10 cellular contexts compared by ENCODE assay signal in genomic region chr2:177338177-177338721, GRCh38. TPM values are rescaled to one million over a fixed set of nuclear protein-coding genes. Genes with fewer than 3 reads are reported as not detected.
DNase-seq lines count a peak whose midpoint lies in the region; ATAC-seq and TF ChIP-seq lines count a peak whose summit lies in the region.
"Had no signal": no experiment of that assay in that cellular context is flagged by ENCODE, and none has a peak within 500 bp of the region (broad histone marks: within the 10 kb centered on the region; RNA-seq: fewer than 3 reads in every experiment).

No MANE protein-coding gene starts in this region.

- peaks cover 8% of the 10 kb centered on the region for H3K36me3 Mint-ChIP-seq in activated T-cell treated with anti-CD3 and anti-CD28 coated beads, Interleukin-2, amount 50 U/mL, for 24 hours (ENCODE audit: low read depth)
- H3K36me3 Mint-ChIP-seq in CD8-positive, alpha-beta T cell = peaks cover 3% of the 10 kb centered on the region
- H3K36me3 Mint-ChIP-seq: naive B cell had no signal

- no peaks in the 10 kb centered on the region for H3K9me3 Mint-ChIP-seq in activated T-cell treated with anti-CD3 and anti-CD28 coated beads, Interleukin-2, amount 50 U/mL, for 24 hours
- H3K9me3 Mint-ChIP-seq in CD8-positive, alpha-beta T cell = no peaks in the 10 kb centered on the region
- H3K9me3 Mint-ChIP-seq: naive B cell had no signal

- no peak overlapping the region for H3K4me3 ChIP-seq in SJSA1
- H3K4me3 ChIP-seq in CD8-positive, alpha-beta T cell (ENCODE audit: low read depth, low read length) = no peak overlapping the region

- H3K4me3 Mint-ChIP-seq in activated T-cell treated with anti-CD3 and anti-CD28 coated beads, Interleukin-2, amount 50 U/mL, for 24 hours = no peak overlapping the region
- no peak overlapping the region for H3K4me3 Mint-ChIP-seq in CD8-positive, alpha-beta T cell
- H3K4me3 Mint-ChIP-seq: naive B cell had no signal

- H3K27ac ChIP-seq in SJSA1 = peak overlapping the region; percentile 72
- no peak overlapping the region for H3K27ac ChIP-seq in CD8-positive, alpha-beta T cell (ENCODE audit: low read depth, low read length)
- H3K27ac ChIP-seq: C4-2B had no signal

- H3K9me3 ChIP-seq in SJSA1 (replicated peaks) = no peaks in the 10 kb centered on the region
- H3K9me3 ChIP-seq in CD8-positive, alpha-beta T cell (ENCODE audit: low read length) = no peaks in the 10 kb centered on the region

- H3K27me3 Mint-ChIP-seq in activated T-cell treated with anti-CD3 and anti-CD28 coated beads, Interleukin-2, amount 50 U/mL, for 24 hours = no peaks in the 10 kb centered on the region
- no peaks in the 10 kb centered on the region for H3K27me3 Mint-ChIP-seq in CD8-positive, alpha-beta T cell (ENCODE audit: low read depth)
- H3K27me3 Mint-ChIP-seq: naive B cell had no signal

- TF ChIP-seq CTCF in CD8-positive, alpha-beta T cell (IDR thresholded peaks at IDR 0.05) = no peak

- H3K4me1 ChIP-seq in SJSA1 (replicated peaks) = peaks cover 36% of the 10 kb centered on the region
- H3K4me1 ChIP-seq in CD8-positive, alpha-beta T cell (ENCODE audit: insufficient read depth, low read length) = no peaks in the 10 kb centered on the region

- in situ Hi-C loops in ACHN (cut with HindIII; ENCODE audit: low pct_ligation_motif_present, low pct_unique_long_range_greater_than_20kb, low sequenced_read_pairs) = no loop called here

- CTCF ChIA-PET in CD8-positive, alpha-beta T cell (lab: Charles Lee) = interaction anchor here (1.2 to 7.3 kb wide), 3 partner anchors 77 to 266 kb away, joined by 3 to 156 read pairs (median 86); no protein-coding TSS in a partner anchor

- H3K27me3 ChIP-seq in SJSA1 (replicated peaks) = no peaks in the 10 kb centered on the region
- no peaks in the 10 kb centered on the region for H3K27me3 ChIP-seq in CD8-positive, alpha-beta T cell (ENCODE audit: insufficient read depth, low read length)

- DNase-seq in ACHN (peak; percentile 89), HPDE6-E6E7 (ENCODE audit: extremely low spot score) (peak; percentile 31), SJSA1 (ENCODE audit: low read depth in 1 of 2, low spot score in 2 of 2) (peak; percentile 52 to 84), foreskin melanocyte (peak; percentile 67), NCI-H2171 treated with DMSO at 0.1 percent for 48 hours (lab: John Stamatoyannopoulos, UW) (no peak)
- DNase-seq in stimulated activated CD4-positive, alpha-beta T cell treated with anti-CD3 and anti-CD28 coated beads, Interleukin-4, amount 100 ng/mL, for 24 hours = no peak
- no peak for DNase-seq in activated T-cell treated with anti-CD3 and anti-CD28 coated beads, Interleukin-2, amount 50 U/mL, for 24 hours
- DNase-seq in CD8-positive, alpha-beta T cell = no peak
- DNase-seq: naive B cell had no signal

- H3K36me3 ChIP-seq in SJSA1 = no peaks in the 10 kb centered on the region
- no peaks in the 10 kb centered on the region for H3K36me3 ChIP-seq in CD8-positive, alpha-beta T cell (ENCODE audit: insufficient read depth, low read length)

- ATAC-seq in CD8-positive, alpha-beta T cell = no peak

- POLR2A ChIA-PET in CD8-positive, alpha-beta T cell (lab: Charles Lee) = interaction anchor here (4.6 kb wide), 1 partner anchor 74 kb away, joined by 25 read pairs; the partner anchor contains the start of gene NFE2L2

- H3K27ac Mint-ChIP-seq in activated T-cell treated with anti-CD3 and anti-CD28 coated beads, Interleukin-2, amount 50 U/mL, for 24 hours = no peak overlapping the region
- no peak overlapping the region for H3K27ac Mint-ChIP-seq in CD8-positive, alpha-beta T cell
- H3K27ac Mint-ChIP-seq: naive B cell had no signal

- intact Hi-C loops in CD8-positive, alpha-beta T cell (cut with DNase I, micrococcal nuclease) = loop anchor here (5.0 to 10.0 kb wide), 3 partner anchors 264 to 1213 kb away; partner anchors contain the start of genes HOXD8 (in 2 of the 2) and HOXD9 (in 1 of the 2)

- H3K4me1 Mint-ChIP-seq in activated T-cell treated with anti-CD3 and anti-CD28 coated beads, Interleukin-2, amount 50 U/mL, for 24 hours (ENCODE audit: low read depth) = peaks cover 8% of the 10 kb centered on the region
- no peaks in the 10 kb centered on the region for H3K4me1 Mint-ChIP-seq in CD8-positive, alpha-beta T cell (ENCODE audit: low read depth)
- H3K4me1 Mint-ChIP-seq: naive B cell had no signal

RNA-seq across cellular contexts. Expression of gene AGPS, which starts 54.3 kb away (rescaled TPM):
- total RNA-seq in SJSA1 (2014; rRNA removed; shearing (Covaris generic)) = 112 and 124 TPM in 2 replicates
- 10 to 100 TPM; 19.2 to 23.8 TPM for total RNA-seq in CD8-positive, alpha-beta T cell

Comparison
In these comparisons a context has a peak if more than half of its experiments do, and no peak if none do; other contexts are left out.
1. DNase-seq: peak in ACHN (single experiment), HPDE6-E6E7 (single experiment), SJSA1 (2 of 2) and foreskin melanocyte (single experiment); none in NCI-H2171 treated with DMSO at 0.1 percent for 48 hours (single experiment), stimulated activated CD4-positive, alpha-beta T cell treated with anti-CD3 and anti-CD28 coated beads, Interleukin-4, amount 100 ng/mL, for 24 hours (single experiment), activated T-cell treated with anti-CD3 and anti-CD28 coated beads, Interleukin-2, amount 50 U/mL, for 24 hours (single experiment) and CD8-positive, alpha-beta T cell (0 of 7).